17 cellular contexts compared by ENCODE assay signal in genomic region chr1:183330335-183330734, GRCh38.
DNase-seq lines count a peak whose midpoint lies in the region; ATAC-seq and TF ChIP-seq lines count a peak whose summit lies in the region.
"Had no signal": no experiment of that assay in that cellular context is flagged by ENCODE, and none has a peak within 500 bp of the region (broad histone marks: within the 10 kb centered on the region; RNA-seq: fewer than 3 reads in every experiment).

No MANE protein-coding gene starts in this region.

- H3K4me1 ChIP-seq in cardiac muscle cell (ENCODE audit: low read depth) (peaks cover 17% of the 10 kb centered on the region), heart left ventricle (peaks cover 5 to 16% (median 9%) of the 10 kb centered on the region in 12 donors), Caco-2 (peaks cover 16% of the 10 kb centered on the region)

- TF ChIP-seq CTCF in cardiac muscle cell (IDR thresholded peaks at IDR 0.05; ENCODE audit: low read depth, low read length) (no peak), heart left ventricle (IDR thresholded peaks at IDR 0.05) (no peak), type B pancreatic cell (conservative IDR thresholded peaks at IDR 0.05) (no peak), Caco-2 (IDR thresholded peaks at IDR 0.05; ENCODE audit: insufficient read depth in 1 of 2, low read depth in 1 of 2, low read length in 1 of 2, severe bottlenecking in 1 of 2, unreplicated experiment in 1 of 2) (no peak)

- ATAC-seq in heart left ventricle (no peak), GM18868 (IDR thresholded peaks at IDR 0.05; ENCODE audit: unreplicated experiment) (no peak), HG03442 (IDR thresholded peaks at IDR 0.05; ENCODE audit: unreplicated experiment) (no peak)

- no peak for TF ChIP-seq POLR2A in heart left ventricle (IDR thresholded peaks at IDR 0.05)

- BruUV-seq in Caco-2 (replicated peaks; lab: Mats Ljungman, UMichigan): no TSS peak

- H3K27me3 Mint-ChIP-seq in type B pancreatic cell (no peaks in the 10 kb centered on the region), Caco-2 (ENCODE audit: insufficient read depth, unreplicated experiment) (no peaks in the 10 kb centered on the region)

- POLR2A ChIA-PET in Caco-2 (lab: Charles Lee): no interaction called here

- CTCF ChIA-PET in Caco-2 (lab: Charles Lee): no interaction called here

- H3K27me3 ChIP-seq in cardiac muscle cell (no peaks in the 10 kb centered on the region), heart left ventricle (no peaks in the 10 kb centered on the region), Caco-2 (replicated peaks; ENCODE audit: control insufficient read depth, insufficient read depth, low read length) (no peaks in the 10 kb centered on the region)
- H3K27me3 ChIP-seq: right atrium auricular region had no signal

- DNase-seq in cardiac muscle cell (ENCODE audit: low read depth in 1 of 2, low spot score in 1 of 2) (no peak), heart left ventricle (no peak), SK-N-DZ (ENCODE audit: low spot score) (peak; percentile 22), left kidney (ENCODE audit: low read depth, low spot score) (peak; percentile 78), type B pancreatic cell (ENCODE audit: extremely low spot score, unreplicated experiment) (no peak), Caco-2 (no peak)
- DNase-seq: activated effector memory CD4-positive, alpha-beta T cell treated with Interleukin-2 at 50 U/mL for 16 hours; DND-41; foreskin fibroblast; mammary epithelial cell; NCI-H82 had no signal

- H3K4me3 Mint-ChIP-seq in type B pancreatic cell: peak overlapping the region; percentile 91
- no peak overlapping the region for H3K4me3 Mint-ChIP-seq in Caco-2 (ENCODE audit: unreplicated experiment)
- H3K4me3 Mint-ChIP-seq: CD14-positive monocyte, IgD-negative memory B cell had no signal

- H3K4me3 ChIP-seq in cardiac muscle cell (no peak overlapping the region), heart left ventricle (no peak overlapping the region), Caco-2 (ENCODE audit: low read depth, low read length) (no peak overlapping the region)
- H3K4me3 ChIP-seq: right atrium auricular region had no signal

- H3K27ac Mint-ChIP-seq in type B pancreatic cell: peak overlapping the region; percentile 99
- H3K27ac Mint-ChIP-seq in Caco-2 (ENCODE audit: unreplicated experiment): no peak overlapping the region
- H3K27ac Mint-ChIP-seq: CD14-positive monocyte, IgD-negative memory B cell had no signal

- no peaks in the 10 kb centered on the region for H3K36me3 Mint-ChIP-seq in type B pancreatic cell
- no peaks in the 10 kb centered on the region for H3K36me3 Mint-ChIP-seq in Caco-2 (ENCODE audit: insufficient read depth, unreplicated experiment)
- H3K36me3 Mint-ChIP-seq: CD14-positive monocyte, IgD-negative memory B cell had no signal

- H3K27ac ChIP-seq in cardiac muscle cell (peak overlapping the region; percentile 90), heart left ventricle (peak overlapping the region in 1 of 12 donors; percentile 37)
- H3K27ac ChIP-seq: neutrophil had no signal

- WGBS in heart left ventricle, 4 donors: 71 to 96% (median 87%) methylated on average over 4 of the region's 4 CpGs

- H3K9me3 Mint-ChIP-seq in type B pancreatic cell: no peaks in the 10 kb centered on the region
- H3K9me3 Mint-ChIP-seq in Caco-2 (ENCODE audit: unreplicated experiment): no peaks in the 10 kb centered on the region
- H3K9me3 Mint-ChIP-seq: IgD-negative memory B cell had no signal

- H3K4me1 Mint-ChIP-seq in type B pancreatic cell (ENCODE audit: unreplicated experiment): peaks cover 54% of the 10 kb centered on the region
- peaks cover 16% of the 10 kb centered on the region for H3K4me1 Mint-ChIP-seq in Caco-2 (ENCODE audit: low read depth, unreplicated experiment)
- H3K4me1 Mint-ChIP-seq: IgD-negative memory B cell had no signal

- no peaks in the 10 kb centered on the region for H3K9me3 ChIP-seq in cardiac muscle cell (ENCODE audit: low read depth)
- H3K9me3 ChIP-seq in heart left ventricle: no peaks in the 10 kb centered on the region
- no peaks in the 10 kb centered on the region for H3K9me3 ChIP-seq in Caco-2
- H3K9me3 ChIP-seq: neutrophil, right atrium auricular region had no signal

- H3K36me3 ChIP-seq in cardiac muscle cell (no peaks in the 10 kb centered on the region), heart left ventricle (no peaks in the 10 kb centered on the region), Caco-2 (ENCODE audit: control insufficient read depth, insufficient read depth, low read length) (no peaks in the 10 kb centered on the region; the same call in 1 of the 2 replicates)
- H3K36me3 ChIP-seq: neutrophil, right atrium auricular region had no signal

- intact Hi-C loops in heart left ventricle (cut with DNase I): no loop called here
- intact Hi-C loops in Caco-2 (cut with micrococcal nuclease; ENCODE audit: unreplicated experiment): no loop called here

Comparison
In these comparisons a context has a peak if more than half of its experiments do, and no peak if none do; other contexts are left out.
1. DNase-seq: peak in SK-N-DZ (single experiment) and left kidney (single experiment); none in cardiac muscle cell (0 of 2), heart left ventricle (0 of 5), type B pancreatic cell (single experiment) and Caco-2 (0 of 2).